In genomic region chr3:126083511-126083912, GRCh38 we compare ENCODE assay signal across 8 cellular contexts. TPM values are rescaled to one million over a fixed set of nuclear protein-coding genes. Genes with fewer than 3 reads are reported as not detected.
A peak's percentile ranks its signal among the peaks of the same experiment; 100 is the strongest.
DNase-seq lines count a peak whose midpoint lies in the region; ATAC-seq and TF ChIP-seq lines count a peak whose summit lies in the region.

No MANE protein-coding gene starts in this region.

- H3K27me3 ChIP-seq in naive thymus-derived CD4-positive, alpha-beta T cell (ENCODE audit: control insufficient read depth in 2 of 2, insufficient read depth in 2 of 2, low read length in 2 of 2), result no peaks in the 10 kb centered on the region

- peaks cover 2% of the 10 kb centered on the region for H3K9me3 Mint-ChIP-seq in activated CD4-positive, alpha-beta T cell treated with anti-CD3 and anti-CD28 coated beads for 36 hours (ENCODE audit: low read depth)
- peaks cover 4% of the 10 kb centered on the region for H3K9me3 Mint-ChIP-seq in activated CD4-positive, alpha-beta memory T cell treated with anti-CD3 and anti-CD28 coated beads, Interleukin-2, amount 10 ng/mL, durations not matched to agents 7 days and 5 days
- peaks cover 0 to 5% (median 0%) of the 10 kb centered on the region in 11 donors for H3K9me3 Mint-ChIP-seq in naive thymus-derived CD4-positive, alpha-beta T cell
- peaks cover 4% of the 10 kb centered on the region for H3K9me3 Mint-ChIP-seq in type B pancreatic cell

- intact Hi-C loops in activated CD4-positive, alpha-beta T cell treated with anti-CD3 and anti-CD28 coated beads for 36 hours (cut with DNase I, micrococcal nuclease), result loop anchor here (5.0 to 10.0 kb wide), 5 partner anchors 91 to 1026 kb away; partner anchors contain the start of genes HEG1 (in 1 of the 2), OSBPL11 (in 1 of the 2) and ZXDC (in 1 of the 2)
- intact Hi-C loops in naive thymus-derived CD4-positive, alpha-beta T cell (cut with micrococcal nuclease), result loop anchor here (1.0 to 10.0 kb wide), 10 partner anchors 111 to 1591 kb away; partner anchors contain the start of genes UMPS (in 2 of the 2), ABTB1 (in 1 of the 2), MCM2 (in 1 of the 2) and OSBPL11 (in 1 of the 2)

- H3K4me3 ChIP-seq in naive thymus-derived CD4-positive, alpha-beta T cell (ENCODE audit: low read length), result peak overlapping the region; percentile 73

- H3K27ac Mint-ChIP-seq in activated CD4-positive, alpha-beta T cell treated with anti-CD3 and anti-CD28 coated beads for 36 hours, result peak overlapping the region; percentile 96
- H3K27ac Mint-ChIP-seq in activated CD4-positive, alpha-beta memory T cell treated with anti-CD3 and anti-CD28 coated beads, Interleukin-2, amount 10 ng/mL, durations not matched to agents 7 days and 5 days, result peak overlapping the region; percentile 75
- H3K27ac Mint-ChIP-seq in naive thymus-derived CD4-positive, alpha-beta T cell, result peak overlapping the region; percentile 62 to 96 (median 89)
- H3K27ac Mint-ChIP-seq in type B pancreatic cell, result peak overlapping the region; percentile 75

- peaks cover 0 to 16% of the 10 kb centered on the region in 2 donors for H3K4me1 ChIP-seq in naive thymus-derived CD4-positive, alpha-beta T cell (ENCODE audit: control insufficient read depth in 2 of 2, insufficient read depth in 2 of 2, low read length in 2 of 2)

- H3K4me3 Mint-ChIP-seq in activated CD4-positive, alpha-beta T cell treated with anti-CD3 and anti-CD28 coated beads for 36 hours, result peak overlapping the region; percentile 92
- peak overlapping the region; percentile 85 for H3K4me3 Mint-ChIP-seq in activated CD4-positive, alpha-beta memory T cell treated with anti-CD3 and anti-CD28 coated beads, Interleukin-2, amount 10 ng/mL, durations not matched to agents 7 days and 5 days
- H3K4me3 Mint-ChIP-seq in naive thymus-derived CD4-positive, alpha-beta T cell, result peak overlapping the region; percentile 82 to 94 (median 91)
- peak overlapping the region; percentile 93 for H3K4me3 Mint-ChIP-seq in type B pancreatic cell

- POLR2A ChIA-PET in activated CD4-positive, alpha-beta T cell treated with anti-CD3 and anti-CD28 coated beads for 36 hours (lab: Charles Lee), result no interaction called here
- POLR2A ChIA-PET in activated CD4-positive, alpha-beta memory T cell treated with anti-CD3 and anti-CD28 coated beads, Interleukin-2, amount 10 ng/mL, durations not matched to agents 7 days and 5 days (lab: Charles Lee), result interaction anchor here (0.8 to 1.1 kb wide), 2 partner anchors 14 to 899 kb away, joined by 3 to 5 read pairs; no protein-coding TSS in a partner anchor
- POLR2A ChIA-PET in naive thymus-derived CD4-positive, alpha-beta T cell (lab: Charles Lee), result interaction anchor here (1.2 kb wide), 1 partner anchor 93 kb away, joined by 7 read pairs; no protein-coding TSS in a partner anchor

- H3K27ac ChIP-seq in naive thymus-derived CD4-positive, alpha-beta T cell (ENCODE audit: low read depth, low read length), result peak overlapping the region; percentile 91

- CTCF ChIA-PET in activated CD4-positive, alpha-beta T cell treated with anti-CD3 and anti-CD28 coated beads for 36 hours (lab: Charles Lee), result interaction anchor here (1.0 kb wide), 1 partner anchor 10 kb away, joined by 4 read pairs; no protein-coding TSS in a partner anchor
- CTCF ChIA-PET in activated CD4-positive, alpha-beta memory T cell treated with anti-CD3 and anti-CD28 coated beads, Interleukin-2, amount 10 ng/mL, durations not matched to agents 7 days and 5 days (lab: Charles Lee), result interaction anchor here (1.4 kb wide), 1 partner anchor 93 kb away, joined by 5 read pairs; no protein-coding TSS in a partner anchor
- CTCF ChIA-PET in naive thymus-derived CD4-positive, alpha-beta T cell (lab: Charles Lee), result interaction anchor here (0.7 kb wide), 1 partner anchor 186 kb away, joined by 3 read pairs; no protein-coding TSS in a partner anchor

- H3K9me3 ChIP-seq in naive thymus-derived CD4-positive, alpha-beta T cell (ENCODE audit: control insufficient read depth in 2 of 3, low read length in 3 of 3), result no peaks in the 10 kb centered on the region

- peak; percentile 70 for DNase-seq in activated CD4-positive, alpha-beta T cell treated with anti-CD3 and anti-CD28 coated beads for 36 hours
- no peak for DNase-seq in activated CD4-positive, alpha-beta T cell treated with anti-CD3 and anti-CD28 coated beads for 4 hours
- DNase-seq in NAMALWA (ENCODE audit: low spot score), result peak; percentile 61
- DNase-seq in activated CD4-positive, alpha-beta memory T cell treated with anti-CD3 and anti-CD28 coated beads, Interleukin-2, amount 10 ng/mL, durations not matched to agents 7 days and 5 days, result peak; percentile 63
- DNase-seq in naive thymus-derived CD4-positive, alpha-beta T cell, result peak in 3 of 9 donors; percentile 10 to 61 (median 41)
- no peak for DNase-seq in type B pancreatic cell (ENCODE audit: extremely low spot score, unreplicated experiment)

- peaks cover 5% of the 10 kb centered on the region for H3K36me3 Mint-ChIP-seq in activated CD4-positive, alpha-beta T cell treated with anti-CD3 and anti-CD28 coated beads for 36 hours (ENCODE audit: low read depth)
- H3K36me3 Mint-ChIP-seq in activated CD4-positive, alpha-beta memory T cell treated with anti-CD3 and anti-CD28 coated beads, Interleukin-2, amount 10 ng/mL, durations not matched to agents 7 days and 5 days (ENCODE audit: low read depth), result no peaks in the 10 kb centered on the region
- peaks cover 0 to 11% (median 0%) of the 10 kb centered on the region in 5 donors for H3K36me3 Mint-ChIP-seq in naive thymus-derived CD4-positive, alpha-beta T cell
- peaks cover 8% of the 10 kb centered on the region for H3K36me3 Mint-ChIP-seq in type B pancreatic cell

- H3K27me3 Mint-ChIP-seq in activated CD4-positive, alpha-beta T cell treated with anti-CD3 and anti-CD28 coated beads for 36 hours, result no peaks in the 10 kb centered on the region
- H3K27me3 Mint-ChIP-seq in activated CD4-positive, alpha-beta memory T cell treated with anti-CD3 and anti-CD28 coated beads, Interleukin-2, amount 10 ng/mL, durations not matched to agents 7 days and 5 days, result no peaks in the 10 kb centered on the region
- peaks cover 0 to 4% (median 0%) of the 10 kb centered on the region in 5 donors for H3K27me3 Mint-ChIP-seq in naive thymus-derived CD4-positive, alpha-beta T cell
- H3K27me3 Mint-ChIP-seq in type B pancreatic cell, result no peaks in the 10 kb centered on the region

- peak; percentile 68 for ATAC-seq in activated CD4-positive, alpha-beta T cell treated with anti-CD3 and anti-CD28 coated beads for 36 hours
- ATAC-seq in HG02571 (IDR thresholded peaks at IDR 0.05; ENCODE audit: unreplicated experiment), result peak; percentile 37
- peak; percentile 62 for ATAC-seq in esophagus mucosa
- ATAC-seq in naive thymus-derived CD4-positive, alpha-beta T cell, result peak; percentile 49

- TF ChIP-seq CTCF in type B pancreatic cell (conservative IDR thresholded peaks at IDR 0.05), result no peak

- H3K4me1 Mint-ChIP-seq in activated CD4-positive, alpha-beta T cell treated with anti-CD3 and anti-CD28 coated beads for 36 hours, result peaks cover 24% of the 10 kb centered on the region
- peaks cover 23% of the 10 kb centered on the region for H3K4me1 Mint-ChIP-seq in activated CD4-positive, alpha-beta memory T cell treated with anti-CD3 and anti-CD28 coated beads, Interleukin-2, amount 10 ng/mL, durations not matched to agents 7 days and 5 days
- peaks cover 11 to 27% (median 20%) of the 10 kb centered on the region in 7 donors for H3K4me1 Mint-ChIP-seq in naive thymus-derived CD4-positive, alpha-beta T cell
- H3K4me1 Mint-ChIP-seq in type B pancreatic cell (ENCODE audit: unreplicated experiment), result peaks cover 4% of the 10 kb centered on the region

- no peaks in the 10 kb centered on the region for H3K36me3 ChIP-seq in naive thymus-derived CD4-positive, alpha-beta T cell (ENCODE audit: control insufficient read depth in 2 of 3, insufficient read depth in 3 of 3, low read length in 3 of 3)

RNA-seq across cellular contexts. Expression of gene SLC41A3, which starts 0.4 kb away (rescaled TPM):
- 10 to 100 TPM; 23.1 to 26.6 TPM for total RNA-seq in activated CD4-positive, alpha-beta T cell treated with anti-CD3 and anti-CD28 coated beads for 36 hours
- 10 to 100 TPM; 25.6 to 30.0 TPM for total RNA-seq in activated CD4-positive, alpha-beta memory T cell treated with anti-CD3 and anti-CD28 coated beads, Interleukin-2, amount 10 ng/mL, durations not matched to agents 7 days and 5 days
- 22.9 TPM for total RNA-seq in esophagus mucosa
- 10 to 100 TPM; 24.1 to 33.6 (median 29.6) TPM for total RNA-seq in naive thymus-derived CD4-positive, alpha-beta T cell
- 10 to 100 TPM; 26.5 to 31.2 TPM for polyA plus RNA-seq in naive thymus-derived CD4-positive, alpha-beta T cell
- 53.6 and 56.4 TPM in 2 replicates for total RNA-seq in type B pancreatic cell (ENCODE audit: low replicate concordance)

Comparison
In these comparisons a context has a peak if more than half of its experiments do, and no peak if none do; other contexts are left out.
1. DNase-seq: peak in activated CD4-positive, alpha-beta T cell treated with anti-CD3 and anti-CD28 coated beads for 36 hours (single experiment), NAMALWA (single experiment) and activated CD4-positive, alpha-beta memory T cell treated with anti-CD3 and anti-CD28 coated beads, Interleukin-2, amount 10 ng/mL, durations not matched to agents 7 days and 5 days (single experiment); none in activated CD4-positive, alpha-beta T cell treated with anti-CD3 and anti-CD28 coated beads for 4 hours (0 of 2) and type B pancreatic cell (single experiment).
2. Peak in every context shown above with its lines, with median percentiles within 50 percentile points of each other: ATAC-seq, H3K27ac Mint-ChIP-seq and H3K4me3 Mint-ChIP-seq.